9 cellular contexts compared by ENCODE assay signal in the genomic region with DNA sequence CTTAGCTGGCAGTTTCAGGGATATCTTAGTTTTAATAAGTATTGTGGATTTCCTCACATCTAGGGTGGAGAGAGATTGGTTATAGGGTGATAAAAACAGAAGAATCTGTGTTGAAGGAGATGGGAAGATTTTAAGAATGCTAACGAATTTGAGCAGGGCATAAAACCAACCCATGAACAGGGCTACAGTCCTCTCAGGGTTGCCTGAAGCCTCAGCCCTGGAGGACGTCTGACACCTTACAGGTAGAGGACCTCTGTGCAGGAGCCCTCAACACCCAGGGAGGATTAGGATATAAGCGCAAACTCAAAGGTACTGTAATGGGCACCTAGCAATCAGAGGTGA. TPM values are rescaled to one million over a fixed set of nuclear protein-coding genes. Genes with fewer than 3 reads are reported as not detected.
DNase-seq lines count a peak whose midpoint lies in the region; ATAC-seq and TF ChIP-seq lines count a peak whose summit lies in the region.
"Had no signal": no experiment of that assay in that cellular context is flagged by ENCODE, and none has a peak within 500 bp of the region (broad histone marks: within the 10 kb centered on the region; RNA-seq: fewer than 3 reads in every experiment).

No MANE protein-coding gene starts in this region.

- H3K36me3 ChIP-seq in iPS-15b (ENCODE audit: control insufficient read depth, insufficient read depth, low read length) (no peaks in the 10 kb centered on the region), tibial artery (no peaks in the 10 kb centered on the region)

- H3K4me3 Mint-ChIP-seq in natural killer cell treated with Interleukin-12 subunit alpha and Interleukin-12 subunit beta and Interleukin-15 and Interleukin-18, amount 100 ng/mL, for 72 hours: peak overlapping the region; percentile 15
- no peak overlapping the region for H3K4me3 Mint-ChIP-seq in natural killer cell

- H3K27ac ChIP-seq in tibial artery: no peak overlapping the region

- peaks cover 23% of the 10 kb centered on the region for H3K27me3 ChIP-seq in iPS-15b (ENCODE audit: control insufficient read depth, insufficient read depth, low read length)
- H3K27me3 ChIP-seq in tibial artery: no peaks in the 10 kb centered on the region

- TF ChIP-seq CTCF in natural killer cell (IDR thresholded peaks at IDR 0.05) (no peak), tibial artery (IDR thresholded peaks at IDR 0.05) (no peak)

- no peaks in the 10 kb centered on the region for H3K9me3 Mint-ChIP-seq in natural killer cell treated with Interleukin-12 subunit alpha and Interleukin-12 subunit beta and Interleukin-15 and Interleukin-18, amount 100 ng/mL, for 72 hours
- H3K9me3 Mint-ChIP-seq in natural killer cell: peaks cover 0 to 2% of the 10 kb centered on the region in 2 donors
- H3K9me3 Mint-ChIP-seq: activated naive CD4-positive, alpha-beta T cell treated with anti-CD3 and anti-CD28 coated beads, Interleukin-2, amount 50 U/mL, for 72 hours had no signal

- no peak overlapping the region for H3K9ac ChIP-seq in iPS-15b (ENCODE audit: low read depth, low read length)

- intact Hi-C loops in natural killer cell (cut with micrococcal nuclease) (no loop called here), tibial artery (cut with DNase I; ENCODE audit: low total_unique reads) (loop anchor here (5.0 kb wide), 1 partner anchor 140 kb away; no protein-coding TSS in a partner anchor)

- no peak for DNase-seq in natural killer cell treated with Interleukin-12 subunit alpha and Interleukin-12 subunit beta and Interleukin-15 and Interleukin-18, amount 100 ng/mL, for 72 hours (ENCODE audit: low spot score)
- DNase-seq in natural killer cell (no peak), tibial artery (no peak), NOMO-1 treated with dmso at 0.1 percent for 144 hours (lab: John Stamatoyannopoulos, UW; ENCODE audit: unreplicated experiment) (no peak)

- no peak overlapping the region for H3K27ac Mint-ChIP-seq in natural killer cell treated with Interleukin-12 subunit alpha and Interleukin-12 subunit beta and Interleukin-15 and Interleukin-18, amount 100 ng/mL, for 72 hours
- no peak overlapping the region for H3K27ac Mint-ChIP-seq in natural killer cell
- H3K27ac Mint-ChIP-seq: activated naive CD4-positive, alpha-beta T cell treated with anti-CD3 and anti-CD28 coated beads, Interleukin-2, amount 50 U/mL, for 72 hours had no signal

- peaks cover 34 to 45% of the 10 kb centered on the region in 2 donors for H3K27me3 Mint-ChIP-seq in natural killer cell treated with Interleukin-12 subunit alpha and Interleukin-12 subunit beta and Interleukin-15 and Interleukin-18, amount 100 ng/mL, for 72 hours
- peaks cover 29 to 44% of the 10 kb centered on the region in 2 donors for H3K27me3 Mint-ChIP-seq in natural killer cell (ENCODE audit: low read depth in 2 of 2)

- no peaks in the 10 kb centered on the region for H3K4me1 Mint-ChIP-seq in natural killer cell treated with Interleukin-12 subunit alpha and Interleukin-12 subunit beta and Interleukin-15 and Interleukin-18, amount 100 ng/mL, for 72 hours (ENCODE audit: low read depth in 2 of 2)
- peaks cover 0 to 6% of the 10 kb centered on the region in 2 donors for H3K4me1 Mint-ChIP-seq in natural killer cell

- no peaks in the 10 kb centered on the region for H3K36me3 Mint-ChIP-seq in natural killer cell treated with Interleukin-12 subunit alpha and Interleukin-12 subunit beta and Interleukin-15 and Interleukin-18, amount 100 ng/mL, for 72 hours
- H3K36me3 Mint-ChIP-seq in natural killer cell: peaks cover 10% of the 10 kb centered on the region

- peaks cover 15% of the 10 kb centered on the region for H3K4me1 ChIP-seq in iPS-15b (ENCODE audit: control insufficient read depth, insufficient read depth, low read length)
- H3K4me1 ChIP-seq in tibial artery: peaks cover 0 to 32% (median 17%) of the 10 kb centered on the region in 4 donors

- ATAC-seq in natural killer cell treated with Interleukin-12 subunit alpha and Interleukin-12 subunit beta and Interleukin-15 and Interleukin-18, amount 100 ng/mL, for 72 hours: peak in 1 of 2 donors; percentile 4
- ATAC-seq in natural killer cell: no peak
- ATAC-seq in SK-N-SH treated with all-trans-retinoic acid at 6 μM for 48 hours: peak; percentile 66
- ATAC-seq in HG02852 (IDR thresholded peaks at IDR 0.05; ENCODE audit: unreplicated experiment): no peak
- no peak for ATAC-seq in HG02588 (IDR thresholded peaks at IDR 0.05; ENCODE audit: unreplicated experiment)

- no peaks in the 10 kb centered on the region for H3K9me3 ChIP-seq in iPS-15b (ENCODE audit: control insufficient read depth, insufficient read depth, low read length)
- no peaks in the 10 kb centered on the region for H3K9me3 ChIP-seq in tibial artery

- peak overlapping the region; percentile 84 for H3K4me3 ChIP-seq in iPS-15b (ENCODE audit: low read depth, low read length)
- H3K4me3 ChIP-seq in tibial artery: peak overlapping the region; percentile 60 to 86

TF ChIP-seq in SK-N-SH treated with all-trans-retinoic acid at 6 μM for 48 hours, 23 proteins besides CTCF, POLR2A, EP300 and RAD21:
- TF ChIP-seq ZFP3 (CRISPR knock-in tag; IDR thresholded peaks at IDR 0.05) (no peak), BACH2 (CRISPR knock-in tag; IDR thresholded peaks at IDR 0.05; ENCODE audit: borderline replicate concordance) (no peak), ZC3H10 (CRISPR knock-in tag; IDR thresholded peaks at IDR 0.05) (no peak), ZNF8 (CRISPR knock-in tag; IDR thresholded peaks at IDR 0.05) (no peak), TCF4 (CRISPR knock-in tag; IDR thresholded peaks at IDR 0.05; ENCODE audit: borderline replicate concordance) (no peak), ZNF70 (CRISPR knock-in tag; IDR thresholded peaks at IDR 0.05) (no peak), SNAI2 (CRISPR knock-in tag; IDR thresholded peaks at IDR 0.05) (no peak), PPARA (CRISPR knock-in tag; IDR thresholded peaks at IDR 0.05; ENCODE audit: borderline replicate concordance) (no peak), POU6F1 (CRISPR knock-in tag; IDR thresholded peaks at IDR 0.05; ENCODE audit: borderline replicate concordance, low read depth) (no peak), CSDC2 (CRISPR knock-in tag; IDR thresholded peaks at IDR 0.05) (no peak), ZFP30 (CRISPR knock-in tag; IDR thresholded peaks at IDR 0.05) (no peak)
- TF ChIP-seq, protein P1, sequence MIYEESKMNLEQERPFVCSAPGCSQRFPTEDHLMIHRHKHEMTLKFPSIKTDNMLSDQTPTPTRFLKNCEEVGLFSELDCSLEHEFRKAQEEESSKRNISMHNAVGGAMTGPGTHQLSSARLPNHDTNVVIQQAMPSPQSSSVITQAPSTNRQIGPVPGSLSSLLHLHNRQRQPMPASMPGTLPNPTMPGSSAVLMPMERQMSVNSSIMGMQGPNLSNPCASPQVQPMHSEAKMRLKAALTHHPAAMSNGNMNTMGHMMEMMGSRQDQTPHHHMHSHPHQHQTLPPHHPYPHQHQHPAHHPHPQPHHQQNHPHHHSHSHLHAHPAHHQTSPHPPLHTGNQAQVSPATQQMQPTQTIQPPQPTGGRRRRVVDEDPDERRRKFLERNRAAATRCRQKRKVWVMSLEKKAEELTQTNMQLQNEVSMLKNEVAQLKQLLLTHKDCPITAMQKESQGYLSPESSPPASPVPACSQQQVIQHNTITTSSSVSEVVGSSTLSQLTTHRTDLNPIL (CRISPR knock-in tag; IDR thresholded peaks at IDR 0.05; ENCODE audit: low read depth): no peak

RNA-seq across cellular contexts. Expression of gene WASF3, which starts 0.5 kb away (rescaled TPM):
- total RNA-seq in natural killer cell treated with Interleukin-12 subunit alpha and Interleukin-12 subunit beta and Interleukin-15 and Interleukin-18, amount 100 ng/mL, for 72 hours: not detected
- under 1 TPM in 1 of 3 donors, not detected in 2; 0.61 TPM for total RNA-seq in natural killer cell
